8 cellular contexts compared by ENCODE assay signal in the genomic region with DNA sequence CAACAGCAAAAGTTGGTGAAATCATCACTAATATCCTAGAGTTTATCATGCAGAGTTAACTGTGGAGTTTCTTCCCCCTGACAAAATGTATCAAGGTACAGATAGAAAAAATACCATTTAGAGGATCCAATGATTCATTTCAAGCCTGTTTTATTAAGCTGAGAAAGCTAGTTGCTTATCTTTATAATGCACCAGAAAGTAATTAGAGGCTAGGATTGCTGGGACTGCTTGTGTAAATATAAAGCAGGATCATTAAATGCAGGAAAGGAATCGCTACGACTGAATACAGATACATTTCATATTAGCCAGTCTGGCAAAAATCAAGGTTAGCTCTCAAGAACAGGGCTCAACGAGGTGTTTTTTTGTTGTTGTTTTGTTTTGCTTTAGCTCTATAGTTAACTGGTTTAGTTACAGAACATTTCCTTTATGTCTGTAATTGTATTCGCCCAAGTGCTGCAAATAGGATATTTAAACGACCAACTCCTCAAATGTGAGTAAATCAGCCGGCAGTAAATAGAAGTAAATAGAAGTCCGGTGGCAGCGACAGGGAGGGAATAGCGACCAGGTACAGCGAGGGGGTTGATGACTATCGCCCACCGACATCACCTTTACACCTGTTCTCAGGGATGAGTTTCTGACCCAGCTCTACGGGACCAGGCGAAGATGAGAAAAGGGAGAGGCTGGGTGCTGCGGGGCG. TPM values are rescaled to one million over a fixed set of nuclear protein-coding genes. Genes with fewer than 3 reads are reported as not detected.
A peak's percentile ranks its signal among the peaks of the same experiment; 100 is the strongest.
DNase-seq lines count a peak whose midpoint lies in the region; ATAC-seq and TF ChIP-seq lines count a peak whose summit lies in the region.

No MANE protein-coding gene starts in this region.

- no peaks in the 10 kb centered on the region for H3K27me3 Mint-ChIP-seq in naive thymus-derived CD8-positive, alpha-beta T cell

- peak overlapping the region; percentile 95 to 99 (median 97) for H3K27ac Mint-ChIP-seq in naive thymus-derived CD8-positive, alpha-beta T cell

- H3K27me3 ChIP-seq in GM23248 (replicated peaks; ENCODE audit: insufficient read depth) (no peaks in the 10 kb centered on the region), dorsolateral prefrontal cortex (no peaks in the 10 kb centered on the region)

- TF ChIP-seq CTCF in dorsolateral prefrontal cortex (IDR thresholded peaks at IDR 0.05 in 54 of 56, conservative IDR thresholded peaks at IDR 0.05 in 2 of 56; ENCODE audit: low read depth in 1 of 56, partially characterized antibody in 56 of 56) (no peak), GM10266 (IDR thresholded peaks at IDR 0.05; ENCODE audit: control insufficient read depth, insufficient read depth, low read depth, missing control alignments) (no peak)

- H3K4me1 Mint-ChIP-seq in naive thymus-derived CD8-positive, alpha-beta T cell, result peaks cover 36 to 82% (median 62%) of the 10 kb centered on the region in 4 donors

- H3K4me3 Mint-ChIP-seq in naive thymus-derived CD8-positive, alpha-beta T cell, result peak overlapping the region; percentile 89 to 99 (median 96)

- H3K9me3 ChIP-seq in GM23248 (ENCODE audit: low read depth), result no peaks in the 10 kb centered on the region

- H3K4me2 ChIP-seq in GM23248 (ENCODE audit: unreplicated experiment), result peak overlapping the region; percentile 95

- peak overlapping the region; percentile 96 for H3K27ac ChIP-seq in GM23248
- peak overlapping the region; percentile 85 to 99 (median 96) for H3K27ac ChIP-seq in dorsolateral prefrontal cortex

- intact Hi-C loops in dorsolateral prefrontal cortex (cut with DNase I), result loop anchor here (5.0 to 10.0 kb wide), 4 partner anchors 39 to 377 kb away; a partner anchor contains a TSS

- H3K9ac ChIP-seq in GM23248, result peak overlapping the region; percentile 99

- no peaks in the 10 kb centered on the region for H3K9me2 ChIP-seq in GM23248 (ENCODE audit: insufficient read depth)

- peaks cover 28% of the 10 kb centered on the region for H3F3A ChIP-seq in GM23248 (ENCODE audit: insufficient read depth)

- peaks cover 34% of the 10 kb centered on the region for H3K4me1 ChIP-seq in GM23248 (ENCODE audit: insufficient read depth)

- POLR2A ChIA-PET in naive thymus-derived CD8-positive, alpha-beta T cell (lab: Charles Lee), result interaction anchor here (0.6 to 5.9 kb wide), 8 partner anchors 10 to 388 kb away, joined by 3 to 50 read pairs (median 4); a partner anchor contains a TSS

- DNase-seq in GM23248, result peak; percentile 38
- DNase-seq in NCI-H345 treated with DMSO at 0.1 percent for 48 hours (lab: John Stamatoyannopoulos, UW; ENCODE audit: unreplicated experiment), result peak; percentile 35
- DNase-seq in dorsolateral prefrontal cortex, result no peak
- peak in 1 of 10 donors; percentile 28 for DNase-seq in naive thymus-derived CD8-positive, alpha-beta T cell
- DNase-seq in SHP77 treated with DMSO at 0.1 percent for 48 hours (lab: John Stamatoyannopoulos, UW), result no peak
- DNase-seq in GM10266 (ENCODE audit: extremely low spot score), result no peak

- no peaks in the 10 kb centered on the region for H3K36me3 ChIP-seq in GM23248 (ENCODE audit: low read depth)

- 1 to 2% methylated on average over 16 of the region's 16 CpGs for WGBS in GM23248 (ENCODE audit: low coverage in 1 of 2, low lambda C conversion rate in 2 of 2, missing lambda C conversion rate in 2 of 2), 2 experiments

- ATAC-seq in naive thymus-derived CD8-positive, alpha-beta T cell, result peak; percentile 1 to 13
- ATAC-seq in GM18907 (IDR thresholded peaks at IDR 0.05; ENCODE audit: unreplicated experiment) (no peak), GM18868 (IDR thresholded peaks at IDR 0.05; ENCODE audit: unreplicated experiment) (no peak)

- peaks cover 57% of the 10 kb centered on the region for H3K79me2 ChIP-seq in GM23248 (ENCODE audit: insufficient read depth)

- no peaks in the 10 kb centered on the region for H3K36me3 Mint-ChIP-seq in naive thymus-derived CD8-positive, alpha-beta T cell

- H2AFZ ChIP-seq in GM23248, result peak overlapping the region; percentile 74

- H4K20me1 ChIP-seq in GM23248 (ENCODE audit: insufficient read depth), result peaks cover 17% of the 10 kb centered on the region; the same call in 1 of the 2 replicates

- H3K4me3 ChIP-seq in GM23248, result peak overlapping the region; percentile 96
- peak overlapping the region; percentile 75 to 99 (median 92) for H3K4me3 ChIP-seq in dorsolateral prefrontal cortex

- in situ Hi-C loops in GM23248 (cut with MboI), result loop anchor here (25.0 kb wide), 1 partner anchor 364 kb away; no protein-coding TSS in a partner anchor

- no peaks in the 10 kb centered on the region for H3K9me3 Mint-ChIP-seq in naive thymus-derived CD8-positive, alpha-beta T cell

RNA-seq across cellular contexts. Expression of a gene that starts 0.7 kb away (rescaled TPM):
- total RNA-seq in GM23248 (2014; rRNA removed; shearing (Covaris generic)), result 42.9 and 43.4 TPM in 2 replicates
- 44.5 and 44.6 TPM in 2 replicates for polyA plus RNA-seq in GM23248 (2016; fragmentation: Nextera tagmentation; extraction: Ambion mirVana)
- total RNA-seq in dorsolateral prefrontal cortex, result 10 to 100 TPM; 16.6 to 28.5 (median 23.0) TPM
- total RNA-seq in naive thymus-derived CD8-positive, alpha-beta T cell, result 10 to 100 TPM; 18.8 to 19.7 TPM
- polyA plus RNA-seq in naive thymus-derived CD8-positive, alpha-beta T cell, result 10 to 100 TPM; 24.8 to 30.8 (median 27.5) TPM

RNA-seq across cellular contexts. Expression of a gene that starts 36.7 kb away (rescaled TPM):
- not detected in 2 replicates for total RNA-seq in GM23248 (2014; rRNA removed; shearing (Covaris generic))
- polyA plus RNA-seq in GM23248 (2016; fragmentation: Nextera tagmentation; extraction: Ambion mirVana), result not detected in 2 replicates
- total RNA-seq in dorsolateral prefrontal cortex, result 1 to 10 TPM in 22 of 120 experiments, under 1 TPM in 61, not detected in 37; 0.28 to 3.0 (median 0.72) TPM
- total RNA-seq in naive thymus-derived CD8-positive, alpha-beta T cell, result 1 to 10 TPM; 1.2 to 2.9 TPM
- not detected for polyA plus RNA-seq in naive thymus-derived CD8-positive, alpha-beta T cell

Comparison
In these comparisons a context has a peak if more than half of its experiments do, and no peak if none do; other contexts are left out.
1. DNase-seq: peak in GM23248 (single experiment) and NCI-H345 treated with DMSO at 0.1 percent for 48 hours (single experiment); none in dorsolateral prefrontal cortex (0 of 10), SHP77 treated with DMSO at 0.1 percent for 48 hours (single experiment) and GM10266 (single experiment).
2. ATAC-seq: peak in naive thymus-derived CD8-positive, alpha-beta T cell (2 of 2); none in GM18907 (single experiment) and GM18868 (single experiment).